In genomic region chr4:45569619-45570018, GRCh38 we compare ENCODE assay signal across 35 cellular contexts.
"Had no signal": no experiment of that assay in that cellular context is flagged by ENCODE, and none has a peak within 500 bp of the region (broad histone marks: within the 10 kb centered on the region; RNA-seq: fewer than 3 reads in every experiment).

No MANE protein-coding gene starts in this region.

- H3K36me3 ChIP-seq: MG63 had no signal

- H3K9me3 ChIP-seq: MG63 had no signal

- H3K4me3 ChIP-seq: MG63 had no signal

- DNase-seq: Kasumi-1, MG63, MM.1S, MV-4-11, NCI-H1048, NCI-H1092, NCI-H1092 treated with DMSO at 0.1 percent for 48 hours, NCI-H1105, NCI-H1105 treated with DMSO at 0.1 percent for 48 hours, NCI-H1417, NCI-H1417 treated with DMSO at 0.1 percent for 48 hours, NCI-H1436, NCI-H1436 treated with DMSO at 0.1 percent for 48 hours, NCI-H146, NCI-H1694, NCI-H1694 treated with DMSO at 0.1 percent for 48 hours, NCI-H187, NCI-H187 treated with DMSO at 0.1 percent for 48 hours, NCI-H1930, NCI-H2029, NCI-H2029 treated with DMSO at 0.1 percent for 48 hours, NCI-H2081, NCI-H2081 treated with DMSO at 0.1 percent for 48 hours, NCI-H2107, NCI-H2171, NCI-H2171 treated with DMSO at 0.1 percent for 48 hours, NCI-H2227 treated with DMSO at 0.1 percent for 48 hours, NCI-H226, NCI-H345, NCI-H446, NCI-H446 treated with DMSO at 0.1 percent for 48 hours, NCI-H510A, NCI-H510A treated with DMSO at 0.1 percent for 48 hours, NCI-H524, NCI-H524 treated with DMSO at 0.1 percent for 48 hours had no signal

- H3K27me3 ChIP-seq: MG63 had no signal
